Comparison of ENCODE assay signal across 18 cellular contexts in genomic region chr9:76619645-76620044, GRCh38.
DNase-seq lines count a peak whose midpoint lies in the region; ATAC-seq, FAIRE-seq and TF ChIP-seq lines count a peak whose summit lies in the region.
"Had no signal": no experiment of that assay in that cellular context is flagged by ENCODE, and none has a peak within 500 bp of the region (broad histone marks: within the 10 kb centered on the region; RNA-seq: fewer than 3 reads in every experiment).

No MANE protein-coding gene starts in this region.

- no peak overlapping the region for H3K9ac ChIP-seq in IMR-90 (ENCODE audit: low read depth, low read length)

- DNase-seq in IMR-90 (no peak), dedifferentiated amniotic fluid mesenchymal stem cell (ENCODE audit: extremely low spot score) (peak; percentile 46), lower lobe of right lung (no peak), suprapubic skin (ENCODE audit: low spot score in 2 of 2) (no peak), H4 (ENCODE audit: low spot score) (no peak), GM12891 (ENCODE audit: insufficient read length, low spot score) (no peak), NCI-H1417 treated with DMSO at 0.1 percent for 48 hours (lab: John Stamatoyannopoulos, UW) (no peak)
- DNase-seq: activated T-cell treated with anti-CD3 and anti-CD28 coated beads for 4 hours; BE2C; Calu3; mucosa of descending colon; NCI-H1417; right cardiac atrium; SJCRH30; stimulated activated naive CD4-positive, alpha-beta T cell; WERI-Rb-1 had no signal

- H3K9me3 ChIP-seq in IMR-90 (ENCODE audit: control insufficient read depth, insufficient read depth, low read length) (no peaks in the 10 kb centered on the region), lower lobe of right lung (no peaks in the 10 kb centered on the region), suprapubic skin (no peaks in the 10 kb centered on the region)
- H3K9me3 ChIP-seq: BE2C, mucosa of descending colon, SJCRH30 had no signal

- ATAC-seq in IMR-90 (ENCODE audit: low read depth) (no peak), lower lobe of right lung (peak; percentile 50 to 70)
- ATAC-seq: mucosa of descending colon had no signal

- H3K4me1 ChIP-seq in IMR-90 (ENCODE audit: control insufficient read depth, insufficient read depth, low read length): no peaks in the 10 kb centered on the region; the same call in 1 of the 2 replicates
- H3K4me1 ChIP-seq in lower lobe of right lung: peaks cover 24% of the 10 kb centered on the region
- H3K4me1 ChIP-seq in suprapubic skin: peaks cover 29% of the 10 kb centered on the region
- H3K4me1 ChIP-seq: BE2C, SJCRH30 had no signal

- H2BK20ac ChIP-seq in IMR-90 (ENCODE audit: low read depth, low read length): no peak overlapping the region

- no peak overlapping the region for H3K56ac ChIP-seq in IMR-90 (ENCODE audit: extremely low read depth, insufficient read depth, low read length)

- H3K27ac ChIP-seq in IMR-90 (ENCODE audit: insufficient read depth, low read length): no peak overlapping the region
- H3K27ac ChIP-seq in lower lobe of right lung: peak overlapping the region; percentile 20
- peak overlapping the region; percentile 56 for H3K27ac ChIP-seq in suprapubic skin
- H3K27ac ChIP-seq: SJCRH30, WERI-Rb-1 had no signal

- TF ChIP-seq CTCF in IMR-90 (conservative IDR thresholded peaks at IDR 0.05; ENCODE audit: low read depth, low read length) (no peak), lower lobe of right lung (IDR thresholded peaks at IDR 0.05) (no peak), suprapubic skin (IDR thresholded peaks at IDR 0.05) (no peak)

- H2AK9ac ChIP-seq in IMR-90 (replicated peaks; ENCODE audit: low read depth, low read length, poor library complexity): no peak overlapping the region

- dilution Hi-C loops in IMR-90 (cut with HindIII; ENCODE audit: low sequenced_read_pairs, unreplicated experiment): no loop called here

- H4K5ac ChIP-seq in IMR-90 (ENCODE audit: low read depth, low read length): no peak overlapping the region

- H3K4ac ChIP-seq in IMR-90 (ENCODE audit: low read depth, low read length): no peak overlapping the region

- no peak overlapping the region for H2BK15ac ChIP-seq in IMR-90 (ENCODE audit: low read depth, low read length)

- no peak for TF ChIP-seq POLR2A in IMR-90 (IDR thresholded peaks at IDR 0.05; ENCODE audit: low read depth, low read length)
- no peak for TF ChIP-seq POLR2A in suprapubic skin (IDR thresholded peaks at IDR 0.05)
- TF ChIP-seq POLR2A in GM12891 (IDR thresholded peaks at IDR 0.05; ENCODE audit: low read depth, low read length): no peak

- H3K27me3 ChIP-seq in IMR-90 (ENCODE audit: control insufficient read depth, insufficient read depth, low read length) (no peaks in the 10 kb centered on the region; the same call in 1 of the 2 replicates), lower lobe of right lung (ENCODE audit: low read depth) (no peaks in the 10 kb centered on the region), suprapubic skin (no peaks in the 10 kb centered on the region)
- H3K27me3 ChIP-seq: BE2C, SJCRH30 had no signal

- in situ Hi-C loops in IMR-90 (cut with MboI; ENCODE audit: low sequenced_read_pairs): no loop called here

- no peak overlapping the region for H3K4me2 ChIP-seq in IMR-90 (ENCODE audit: low read depth, low read length)

- H2BK120ac ChIP-seq in IMR-90 (ENCODE audit: low read depth, low read length): no peak overlapping the region

- H4K8ac ChIP-seq in IMR-90 (ENCODE audit: low read depth in 2 of 2, low read length in 2 of 2): no peak overlapping the region

- no CpG with 5 or more reads among the region's 2 CpGs for whole genome bisulfite sequencing in IMR-90 (ENCODE audit: extremely low coverage in 2 of 2, insufficient read length in 1 of 2), 2 experiments
- WGBS in suprapubic skin: 39% methylated on average over 2 of the region's 2 CpGs

- POLR2A ChIA-PET in IMR-90 (lab: Charles Lee; ENCODE audit: unreplicated experiment): no interaction called here

- no peaks in the 10 kb centered on the region for H3K9me1 ChIP-seq in IMR-90 (ENCODE audit: insufficient read depth, low read length)

- BruUV-seq in IMR-90 (replicated peaks; lab: Mats Ljungman, UMichigan): no TSS peak

- no peak for TF ChIP-seq RAD21 in IMR-90 (IDR thresholded peaks at IDR 0.05; ENCODE audit: low read length)

- H3K23ac ChIP-seq in IMR-90 (ENCODE audit: low read depth, low read length): no peak overlapping the region

- H2AFZ ChIP-seq in IMR-90 (replicated peaks; ENCODE audit: low read length, poor library complexity): no peak overlapping the region

- no peak overlapping the region for H3K18ac ChIP-seq in IMR-90 (ENCODE audit: low read depth, low read length)

- CTCF ChIA-PET in IMR-90 (lab: Yijun Ruan, JAX): no interaction called here

- intact Hi-C loops in IMR-90 (cut with micrococcal nuclease): loop anchor here (2.0 kb wide), 1 partner anchor 31 kb away; no protein-coding TSS in a partner anchor
- intact Hi-C loops in lower lobe of right lung (cut with DNase I): no loop called here

- FAIRE-seq in GM12891 (lab: Jason Lieb, UNC): no peak
- FAIRE-seq: endometrium, HTR-8/SVneo had no signal

- H3K14ac ChIP-seq in IMR-90 (replicated peaks; ENCODE audit: low read depth, low read length): no peak overlapping the region

- TF ChIP-seq EP300 in suprapubic skin (IDR thresholded peaks at IDR 0.05): no peak

- no peak overlapping the region for H2BK5ac ChIP-seq in IMR-90 (ENCODE audit: low read depth, low read length, poor library complexity, severe bottlenecking)

- H4K20me1 ChIP-seq in IMR-90 (ENCODE audit: insufficient read depth, low read length): no peaks in the 10 kb centered on the region

- no peak overlapping the region for H3K4me3 ChIP-seq in IMR-90 (ENCODE audit: insufficient read depth, low read depth, low read length)
- H3K4me3 ChIP-seq in lower lobe of right lung: no peak overlapping the region
- H3K4me3 ChIP-seq in suprapubic skin: no peak overlapping the region
- H3K4me3 ChIP-seq: mucosa of descending colon, SJCRH30 had no signal

- no peaks in the 10 kb centered on the region for H3K36me3 ChIP-seq in IMR-90 (ENCODE audit: control insufficient read depth, insufficient read depth, low read length)
- no peaks in the 10 kb centered on the region for H3K36me3 ChIP-seq in lower lobe of right lung
- H3K36me3 ChIP-seq in suprapubic skin: no peaks in the 10 kb centered on the region
- H3K36me3 ChIP-seq: WERI-Rb-1 had no signal

- no peak overlapping the region for H2AK5ac ChIP-seq in IMR-90 (ENCODE audit: low read depth, low read length)

- no peak overlapping the region for H4K91ac ChIP-seq in IMR-90 (ENCODE audit: insufficient read depth, low read depth, low read length)

- no peaks in the 10 kb centered on the region for H3K79me1 ChIP-seq in IMR-90 (ENCODE audit: low read depth in 1 of 2, low read length in 2 of 2)

TF ChIP-seq in IMR-90, 13 proteins besides CTCF, POLR2A, EP300 and RAD21:
- TF ChIP-seq RFX5 (IDR thresholded peaks at IDR 0.05; ENCODE audit: low read depth, low read length) (no peak), SMC3 (IDR thresholded peaks at IDR 0.05; ENCODE audit: low read depth, low read length) (no peak), CEBPB (IDR thresholded peaks at IDR 0.05; ENCODE audit: low read depth, low read length) (0 out of 2 replicates have a peak, but pooled peaks have one; percentile 2)

TF ChIP-seq in GM12891, 5 proteins besides CTCF, POLR2A, EP300 and RAD21:
- TF ChIP-seq POLR2AphosphoS5 (IDR thresholded peaks at IDR 0.05; ENCODE audit: low read depth, low read length) (no peak), SPI1 (IDR thresholded peaks at IDR 0.05; ENCODE audit: low read depth, low read length) (no peak)
